ENCODE assay signal across 1 cellular context in genomic region chr17:41864837-41865595, GRCh38.
TF ChIP-seq lines count a peak whose summit lies in the region.

A gene with protein sequence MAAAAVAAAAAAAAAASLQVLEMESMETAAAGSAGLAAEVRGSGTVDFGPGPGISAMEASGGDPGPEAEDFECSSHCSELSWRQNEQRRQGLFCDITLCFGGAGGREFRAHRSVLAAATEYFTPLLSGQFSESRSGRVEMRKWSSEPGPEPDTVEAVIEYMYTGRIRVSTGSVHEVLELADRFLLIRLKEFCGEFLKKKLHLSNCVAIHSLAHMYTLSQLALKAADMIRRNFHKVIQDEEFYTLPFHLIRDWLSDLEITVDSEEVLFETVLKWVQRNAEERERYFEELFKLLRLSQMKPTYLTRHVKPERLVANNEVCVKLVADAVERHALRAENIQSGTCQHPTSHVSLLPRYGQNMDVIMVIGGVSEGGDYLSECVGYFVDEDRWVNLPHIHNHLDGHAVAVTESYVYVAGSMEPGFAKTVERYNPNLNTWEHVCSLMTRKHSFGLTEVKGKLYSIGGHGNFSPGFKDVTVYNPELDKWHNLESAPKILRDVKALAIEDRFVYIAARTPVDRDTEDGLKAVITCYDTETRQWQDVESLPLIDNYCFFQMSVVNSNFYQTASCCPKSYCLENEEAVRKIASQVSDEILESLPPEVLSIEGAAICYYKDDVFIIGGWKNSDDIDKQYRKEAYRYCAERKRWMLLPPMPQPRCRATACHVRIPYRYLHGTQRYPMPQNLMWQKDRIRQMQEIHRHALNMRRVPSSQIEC (minus strand): TSS chr17:41865423. CDS start chr17:41865370, 53 bp downstream.

TF ChIP-seq in K562, 482 proteins besides CTCF, POLR2A, EP300 and RAD21 (continued from another document and continues in another):
- TF ChIP-seq ZFPM2 (CRISPR knock-in tag; IDR thresholded peaks at IDR 0.05) (no peak), HSF4 (CRISPR knock-in tag; IDR thresholded peaks at IDR 0.05; ENCODE audit: borderline replicate concordance) (no peak), ADNP (tag; IDR thresholded peaks at IDR 0.05) (no peak), ZBTB17 (CRISPR knock-in tag; IDR thresholded peaks at IDR 0.05) (no peak), ZNF696 (CRISPR knock-in tag; conservative IDR thresholded peaks at IDR 0.05) (no peak), ZNF324 (CRISPR knock-in tag; IDR thresholded peaks at IDR 0.05) (no peak), SIN3B (IDR thresholded peaks at IDR 0.05; ENCODE audit: low read depth) (peak; percentile 73), MTF1 (CRISPR knock-in tag; IDR thresholded peaks at IDR 0.05; ENCODE audit: borderline replicate concordance) (no peak), SNAPC5 (CRISPR knock-in tag; IDR thresholded peaks at IDR 0.05) (no peak), RNF2 (IDR thresholded peaks at IDR 0.05) (0 out of 2 replicates have a peak, but pooled peaks have one; percentile 9), ZNF224 (CRISPR knock-in tag; IDR thresholded peaks at IDR 0.05) (no peak), TFAM (CRISPR knock-in tag; conservative IDR thresholded peaks at IDR 0.05) (no peak), SP1 (CRISPR knock-in tag; IDR thresholded peaks at IDR 0.05) (no peak), CC2D1A (IDR thresholded peaks at IDR 0.05) (no peak), PRPF4 (IDR thresholded peaks at IDR 0.05; ENCODE audit: insufficient read depth, low read depth, low read length, poor library complexity, severe bottlenecking) (no peak), U2AF1 (optimal IDR thresholded peaks at IDR 0.05; ENCODE audit: low read depth, low read length) (no peak), IFI16 (CRISPR knock-in tag; IDR thresholded peaks at IDR 0.05) (no peak), RBM15 (IDR thresholded peaks at IDR 0.05; ENCODE audit: insufficient read depth, low read length) (0 out of 2 replicates have a peak, but pooled peaks have one; percentile 31), CREBBP (IDR thresholded peaks at IDR 0.05; ENCODE audit: low read depth, low read length) (no peak), FOS (IDR thresholded peaks at IDR 0.05; ENCODE audit: extremely low read depth, insufficient read length) (no peak), HINFP (tag; conservative IDR thresholded peaks at IDR 0.05; ENCODE audit: low read depth) (no peak), BCL6 (CRISPR knock-in tag; IDR thresholded peaks at IDR 0.05) (no peak), THAP12 (CRISPR knock-in tag; IDR thresholded peaks at IDR 0.05) (peak; percentile 72; the same call in 1 of the 2 replicates), NBN (IDR thresholded peaks at IDR 0.05; ENCODE audit: low read depth) (no peak), ASH1L (IDR thresholded peaks at IDR 0.05; ENCODE audit: borderline replicate concordance, low read depth, partially characterized antibody) (no peak), EWSR1 (IDR thresholded peaks at IDR 0.05; ENCODE audit: borderline replicate concordance, low read depth, partially characterized antibody) (no peak), ZNF655 (CRISPR knock-in tag; IDR thresholded peaks at IDR 0.05) (no peak), SMAD3 (CRISPR knock-in tag; conservative IDR thresholded peaks at IDR 0.05) (no peak), KDM4B (IDR thresholded peaks at IDR 0.05; ENCODE audit: borderline replicate concordance in 2 of 2, low read depth in 1 of 2) (no peak; a peak in 1 of 4 replicates), ILK (tag; IDR thresholded peaks at IDR 0.05; ENCODE audit: borderline replicate concordance, low read depth) (no peak), SREBF1 (IDR thresholded peaks at IDR 0.05; ENCODE audit: borderline replicate concordance, low read depth, low read length) (no peak), MIER1 (IDR thresholded peaks at IDR 0.05; ENCODE audit: low read depth) (no peak), PML (IDR thresholded peaks at IDR 0.05; ENCODE audit: low read length) (peak; percentile 60; the same call in 1 of the 2 replicates), ETV1 (tag; conservative IDR thresholded peaks at IDR 0.05; ENCODE audit: low read depth) (no peak), PATZ1 (CRISPR knock-in tag; IDR thresholded peaks at IDR 0.05; ENCODE audit: borderline replicate concordance) (no peak), MECOM (CRISPR knock-in tag; IDR thresholded peaks at IDR 0.05) (no peak), TRIM24 (IDR thresholded peaks at IDR 0.05) (no peak), NRF1 (conservative IDR thresholded peaks at IDR 0.05 in 1 of 2, IDR thresholded peaks at IDR 0.05 in 1 of 2) (peak; percentile 94 to 95), ZNF354B (CRISPR knock-in tag; IDR thresholded peaks at IDR 0.05) (no peak), RUNX1 (IDR thresholded peaks at IDR 0.05; ENCODE audit: low read depth) (no peak), HMG20B (CRISPR knock-in tag; IDR thresholded peaks at IDR 0.05) (no peak), TSC22D4 (tag; IDR thresholded peaks at IDR 0.05) (no peak), HDAC1 (IDR thresholded peaks at IDR 0.05) (no peak), ZNF282 (CRISPR knock-in tag; IDR thresholded peaks at IDR 0.05) (no peak), ZC3H4 (CRISPR knock-in tag; IDR thresholded peaks at IDR 0.05; ENCODE audit: borderline replicate concordance) (no peak), MAFF (IDR thresholded peaks at IDR 0.05; ENCODE audit: low read length) (no peak), U2AF2 (optimal IDR thresholded peaks at IDR 0.05; ENCODE audit: low read depth, low read length) (no peak), POU5F1 (IDR thresholded peaks at IDR 0.05; ENCODE audit: borderline replicate concordance, low read depth, low read length, partially characterized antibody) (no peak), HNRNPLL (IDR thresholded peaks at IDR 0.05; ENCODE audit: low read depth, low read length, poor library complexity, severe bottlenecking) (no peak), HDAC3 (IDR thresholded peaks at IDR 0.05; ENCODE audit: borderline replicate concordance, partially characterized antibody) (no peak), ZFX (CRISPR knock-in tag; IDR thresholded peaks at IDR 0.05) (peak; percentile 89), RBM34 (IDR thresholded peaks at IDR 0.05; ENCODE audit: borderline replicate concordance, insufficient read depth, low read length) (no peak)
- TF ChIP-seq, protein P1, sequence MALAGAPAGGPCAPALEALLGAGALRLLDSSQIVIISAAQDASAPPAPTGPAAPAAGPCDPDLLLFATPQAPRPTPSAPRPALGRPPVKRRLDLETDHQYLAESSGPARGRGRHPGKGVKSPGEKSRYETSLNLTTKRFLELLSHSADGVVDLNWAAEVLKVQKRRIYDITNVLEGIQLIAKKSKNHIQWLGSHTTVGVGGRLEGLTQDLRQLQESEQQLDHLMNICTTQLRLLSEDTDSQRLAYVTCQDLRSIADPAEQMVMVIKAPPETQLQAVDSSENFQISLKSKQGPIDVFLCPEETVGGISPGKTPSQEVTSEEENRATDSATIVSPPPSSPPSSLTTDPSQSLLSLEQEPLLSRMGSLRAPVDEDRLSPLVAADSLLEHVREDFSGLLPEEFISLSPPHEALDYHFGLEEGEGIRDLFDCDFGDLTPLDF (CRISPR knock-in tag; IDR thresholded peaks at IDR 0.05) = 0 out of 2 replicates have a peak, but pooled peaks have one; percentile 76
- TF ChIP-seq, protein P2, sequence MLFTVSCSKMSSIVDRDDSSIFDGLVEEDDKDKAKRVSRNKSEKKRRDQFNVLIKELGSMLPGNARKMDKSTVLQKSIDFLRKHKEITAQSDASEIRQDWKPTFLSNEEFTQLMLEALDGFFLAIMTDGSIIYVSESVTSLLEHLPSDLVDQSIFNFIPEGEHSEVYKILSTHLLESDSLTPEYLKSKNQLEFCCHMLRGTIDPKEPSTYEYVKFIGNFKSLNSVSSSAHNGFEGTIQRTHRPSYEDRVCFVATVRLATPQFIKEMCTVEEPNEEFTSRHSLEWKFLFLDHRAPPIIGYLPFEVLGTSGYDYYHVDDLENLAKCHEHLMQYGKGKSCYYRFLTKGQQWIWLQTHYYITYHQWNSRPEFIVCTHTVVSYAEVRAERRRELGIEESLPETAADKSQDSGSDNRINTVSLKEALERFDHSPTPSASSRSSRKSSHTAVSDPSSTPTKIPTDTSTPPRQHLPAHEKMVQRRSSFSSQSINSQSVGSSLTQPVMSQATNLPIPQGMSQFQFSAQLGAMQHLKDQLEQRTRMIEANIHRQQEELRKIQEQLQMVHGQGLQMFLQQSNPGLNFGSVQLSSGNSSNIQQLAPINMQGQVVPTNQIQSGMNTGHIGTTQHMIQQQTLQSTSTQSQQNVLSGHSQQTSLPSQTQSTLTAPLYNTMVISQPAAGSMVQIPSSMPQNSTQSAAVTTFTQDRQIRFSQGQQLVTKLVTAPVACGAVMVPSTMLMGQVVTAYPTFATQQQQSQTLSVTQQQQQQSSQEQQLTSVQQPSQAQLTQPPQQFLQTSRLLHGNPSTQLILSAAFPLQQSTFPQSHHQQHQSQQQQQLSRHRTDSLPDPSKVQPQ (CRISPR knock-in tag; IDR thresholded peaks at IDR 0.05; ENCODE audit: borderline replicate concordance) = no peak
- TF ChIP-seq, protein P3, sequence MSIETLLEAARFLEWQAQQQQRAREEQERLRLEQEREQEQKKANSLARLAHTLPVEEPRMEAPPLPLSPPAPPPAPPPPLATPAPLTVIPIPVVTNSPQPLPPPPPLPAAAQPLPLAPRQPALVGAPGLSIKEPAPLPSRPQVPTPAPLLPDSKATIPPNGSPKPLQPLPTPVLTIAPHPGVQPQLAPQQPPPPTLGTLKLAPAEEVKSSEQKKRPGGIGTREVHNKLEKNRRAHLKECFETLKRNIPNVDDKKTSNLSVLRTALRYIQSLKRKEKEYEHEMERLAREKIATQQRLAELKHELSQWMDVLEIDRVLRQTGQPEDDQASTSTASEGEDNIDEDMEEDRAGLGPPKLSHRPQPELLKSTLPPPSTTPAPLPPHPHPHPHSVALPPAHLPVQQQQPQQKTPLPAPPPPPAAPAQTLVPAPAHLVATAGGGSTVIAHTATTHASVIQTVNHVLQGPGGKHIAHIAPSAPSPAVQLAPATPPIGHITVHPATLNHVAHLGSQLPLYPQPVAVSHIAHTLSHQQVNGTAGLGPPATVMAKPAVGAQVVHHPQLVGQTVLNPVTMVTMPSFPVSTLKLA (conservative IDR thresholded peaks at IDR 0.05) = peak in 1 of 2 experiments; percentile 46; a peak in 1 of 4 replicates
- TF ChIP-seq, protein P4, sequence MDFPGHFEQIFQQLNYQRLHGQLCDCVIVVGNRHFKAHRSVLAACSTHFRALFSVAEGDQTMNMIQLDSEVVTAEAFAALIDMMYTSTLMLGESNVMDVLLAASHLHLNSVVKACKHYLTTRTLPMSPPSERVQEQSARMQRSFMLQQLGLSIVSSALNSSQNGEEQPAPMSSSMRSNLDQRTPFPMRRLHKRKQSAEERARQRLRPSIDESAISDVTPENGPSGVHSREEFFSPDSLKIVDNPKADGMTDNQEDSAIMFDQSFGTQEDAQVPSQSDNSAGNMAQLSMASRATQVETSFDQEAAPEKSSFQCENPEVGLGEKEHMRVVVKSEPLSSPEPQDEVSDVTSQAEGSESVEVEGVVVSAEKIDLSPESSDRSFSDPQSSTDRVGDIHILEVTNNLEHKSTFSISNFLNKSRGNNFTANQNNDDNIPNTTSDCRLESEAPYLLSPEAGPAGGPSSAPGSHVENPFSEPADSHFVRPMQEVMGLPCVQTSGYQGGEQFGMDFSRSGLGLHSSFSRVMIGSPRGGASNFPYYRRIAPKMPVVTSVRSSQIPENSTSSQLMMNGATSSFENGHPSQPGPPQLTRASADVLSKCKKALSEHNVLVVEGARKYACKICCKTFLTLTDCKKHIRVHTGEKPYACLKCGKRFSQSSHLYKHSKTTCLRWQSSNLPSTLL (IDR thresholded peaks at IDR 0.05) = no peak
